In genomic region chr21:15057290-15057689, GRCh38 we compare ENCODE assay signal across 12 cellular contexts. TPM values are rescaled to one million over a fixed set of nuclear protein-coding genes. Genes with fewer than 3 reads are reported as not detected.
DNase-seq lines count a peak whose midpoint lies in the region; ATAC-seq, FAIRE-seq and TF ChIP-seq lines count a peak whose summit lies in the region.
"Had no signal": no experiment of that assay in that cellular context is flagged by ENCODE, and none has a peak within 500 bp of the region (broad histone marks: within the 10 kb centered on the region; RNA-seq: fewer than 3 reads in every experiment).

No MANE protein-coding gene starts in this region.

- no peak for TF ChIP-seq CTCF in body of pancreas (IDR thresholded peaks at IDR 0.05)

- no peak overlapping the region for H3K9ac ChIP-seq in SK-N-MC (ENCODE audit: insufficient read length)
- H3K9ac ChIP-seq: KMS-11 had no signal

- no peaks in the 10 kb centered on the region for H3K9me3 ChIP-seq in SK-N-MC (ENCODE audit: low read depth, low read length)
- no peaks in the 10 kb centered on the region for H3K9me3 ChIP-seq in body of pancreas

- no peaks in the 10 kb centered on the region for H3K27me3 ChIP-seq in body of pancreas

- H3K4me1 Mint-ChIP-seq in activated CD4-positive, alpha-beta T cell treated with anti-CD3 and anti-CD28 coated beads, Interleukin-2, amount 10 ng/mL, durations not matched to agents 7 days and 5 days, result peaks cover 76% of the 10 kb centered on the region

- CTCF ChIA-PET in activated CD4-positive, alpha-beta T cell treated with anti-CD3 and anti-CD28 coated beads, Interleukin-2, amount 10 ng/mL, durations not matched to agents 7 days and 5 days (lab: Charles Lee), result no interaction called here

- H3K27ac ChIP-seq in SK-N-MC, result no peak overlapping the region
- H3K27ac ChIP-seq in body of pancreas, result no peak overlapping the region
- H3K27ac ChIP-seq: KMS-11 had no signal

- DNase-seq in activated CD4-positive, alpha-beta T cell treated with anti-CD3 and anti-CD28 coated beads, Interleukin-2, amount 10 ng/mL, durations not matched to agents 7 days and 5 days, result no peak
- no peak for DNase-seq in activated CD4-positive, alpha-beta T cell treated with anti-CD3 and anti-CD28 coated beads for 1 hour
- DNase-seq in SK-N-MC (ENCODE audit: low read depth, low spot score) (no peak), body of pancreas (no peak)
- peak; percentile 26 for DNase-seq in stimulated activated CD8-positive, alpha-beta memory T cell treated with anti-CD3 and anti-CD28 coated beads, Interleukin-4, amount 100 ng/mL, for 48 hours
- DNase-seq: activated CD4-positive, alpha-beta T cell treated with anti-CD3 and anti-CD28 coated beads, Interleukin-2, amount 50 U/mL, for 4 hours; cerebellar nuclear complex; NK-92 treated with Interleukin-12 subunit alpha and Interleukin-12 subunit beta, amount 100 ng/mL, for 24 hours had no signal

- POLR2A ChIA-PET in activated CD4-positive, alpha-beta T cell treated with anti-CD3 and anti-CD28 coated beads, Interleukin-2, amount 10 ng/mL, durations not matched to agents 7 days and 5 days (lab: Charles Lee), result no interaction called here

- TF ChIP-seq POLR2A in body of pancreas (IDR thresholded peaks at IDR 0.05), result no peak

- 39 to 48% methylated on average over 6 of the region's 6 CpGs for WGBS in body of pancreas, 2 donors

- intact Hi-C loops in body of pancreas (cut with DNase I), result no loop called here

- H3K36me3 ChIP-seq in SK-N-MC (ENCODE audit: insufficient read depth, low read length) (no peaks in the 10 kb centered on the region), body of pancreas (replicated peaks in 1 of 2; ENCODE audit: insufficient read depth in 1 of 2, low read depth in 2 of 2) (no peaks in the 10 kb centered on the region)

- H3K27me3 Mint-ChIP-seq in activated CD4-positive, alpha-beta T cell treated with anti-CD3 and anti-CD28 coated beads, Interleukin-2, amount 10 ng/mL, durations not matched to agents 7 days and 5 days, result peaks cover 2% of the 10 kb centered on the region

- H3K4me3 ChIP-seq in SK-N-MC, result peak overlapping the region; percentile 8; the same call in 1 of the 2 replicates
- no peak overlapping the region for H3K4me3 ChIP-seq in body of pancreas

- H3K4me1 ChIP-seq in body of pancreas, result peaks cover 91% of the 10 kb centered on the region

- H3K9me3 Mint-ChIP-seq in activated CD4-positive, alpha-beta T cell treated with anti-CD3 and anti-CD28 coated beads, Interleukin-2, amount 10 ng/mL, durations not matched to agents 7 days and 5 days, result no peaks in the 10 kb centered on the region

- peak overlapping the region; percentile 36 for H3K4me3 Mint-ChIP-seq in activated CD4-positive, alpha-beta T cell treated with anti-CD3 and anti-CD28 coated beads, Interleukin-2, amount 10 ng/mL, durations not matched to agents 7 days and 5 days

- peak; percentile 24 for FAIRE-seq in islet of Langerhans (lab: Jason Lieb, UNC)

- peak overlapping the region; percentile 43 for H3K27ac Mint-ChIP-seq in activated CD4-positive, alpha-beta T cell treated with anti-CD3 and anti-CD28 coated beads, Interleukin-2, amount 10 ng/mL, durations not matched to agents 7 days and 5 days

- no peaks in the 10 kb centered on the region for H3K36me3 Mint-ChIP-seq in activated CD4-positive, alpha-beta T cell treated with anti-CD3 and anti-CD28 coated beads, Interleukin-2, amount 10 ng/mL, durations not matched to agents 7 days and 5 days (ENCODE audit: low read depth)

- ATAC-seq in HG03571 (IDR thresholded peaks at IDR 0.05; ENCODE audit: unreplicated experiment) (no peak), GM18520 (IDR thresholded peaks at IDR 0.05; ENCODE audit: unreplicated experiment) (no peak), body of pancreas (no peak)

RNA-seq across cellular contexts. Expression of gene NRIP1, which starts 7.5 kb away (rescaled TPM):
- total RNA-seq in activated CD4-positive, alpha-beta T cell treated with anti-CD3 and anti-CD28 coated beads, Interleukin-2, amount 10 ng/mL, durations not matched to agents 7 days and 5 days, result 10 to 100 TPM; 12.0 to 13.8 TPM
- total RNA-seq in body of pancreas, result 10 to 100 TPM; 18.5 to 27.8 TPM
